Comparison of ENCODE assay signal across 23 cellular contexts in the genomic region with DNA sequence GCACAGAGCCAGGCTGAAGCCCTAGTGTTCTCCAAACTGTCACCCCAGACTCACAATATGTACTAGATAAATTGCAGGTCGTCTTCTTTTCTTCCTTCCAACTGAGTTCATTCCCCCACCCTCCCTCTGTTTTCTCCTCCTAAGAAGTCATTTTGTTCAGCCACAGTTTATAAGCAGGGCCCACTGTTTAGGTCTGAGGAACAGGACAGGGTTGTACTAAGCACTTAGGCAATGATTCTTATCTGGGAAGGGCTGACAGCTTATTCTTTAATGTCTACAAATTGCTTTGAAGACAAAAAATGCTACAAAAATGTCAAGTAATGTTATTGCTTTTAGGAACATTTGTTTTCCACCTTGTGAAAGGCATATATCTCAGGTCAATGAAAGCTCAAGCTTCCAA.
"Had no signal": no experiment of that assay in that cellular context is flagged by ENCODE, and none has a peak within 500 bp of the region (broad histone marks: within the 10 kb centered on the region; RNA-seq: fewer than 3 reads in every experiment).

No MANE protein-coding gene starts in this region.

- H3K4me1 Mint-ChIP-seq: activated CD8-positive, alpha-beta memory T cell treated with anti-CD3 and anti-CD28 coated beads, Interleukin-2, amount 10 ng/mL, durations not matched to agents 7 days and 5 days; activated naive CD4-positive, alpha-beta T cell treated with anti-CD3 and anti-CD28 coated beads, Interleukin-2, amount 10 ng/mL, durations not matched to agents 7 days and 5 days; activated naive CD8-positive, alpha-beta T cell treated with anti-CD3 and anti-CD28 coated beads for 36 hours; activated T-helper 17 cell treated with anti-CD3 and anti-CD28 coated beads, Interleukin-2, amount 50 U/mL, for 72 hours had no signal

- H3K4me3 Mint-ChIP-seq: activated CD8-positive, alpha-beta memory T cell treated with anti-CD3 and anti-CD28 coated beads, Interleukin-2, amount 10 ng/mL, durations not matched to agents 7 days and 5 days; activated naive CD4-positive, alpha-beta T cell treated with anti-CD3 and anti-CD28 coated beads, Interleukin-2, amount 10 ng/mL, durations not matched to agents 7 days and 5 days; activated naive CD8-positive, alpha-beta T cell treated with anti-CD3 and anti-CD28 coated beads for 36 hours; activated T-cell treated with anti-CD3 and anti-CD28 coated beads, Interleukin-2, amount 50 U/mL, for 4 hours; activated T-helper 17 cell treated with anti-CD3 and anti-CD28 coated beads, Interleukin-2, amount 50 U/mL, for 72 hours; T-helper 1 cell treated with Interleukin-12 subunit alpha and Interleukin-12 subunit beta and Interleukin-4 antibody, amounts not matched to agents 30 μg/mL and 1 μg/mL, for 36 hours; WTC11 had no signal

- H3K27ac Mint-ChIP-seq: activated CD8-positive, alpha-beta memory T cell treated with anti-CD3 and anti-CD28 coated beads, Interleukin-2, amount 10 ng/mL, durations not matched to agents 7 days and 5 days; activated naive CD4-positive, alpha-beta T cell treated with anti-CD3 and anti-CD28 coated beads, Interleukin-2, amount 10 ng/mL, durations not matched to agents 7 days and 5 days; activated naive CD8-positive, alpha-beta T cell treated with anti-CD3 and anti-CD28 coated beads for 36 hours; activated T-helper 17 cell treated with anti-CD3 and anti-CD28 coated beads, Interleukin-2, amount 50 U/mL, for 72 hours; T-helper 1 cell treated with Interleukin-12 subunit alpha and Interleukin-12 subunit beta and Interleukin-4 antibody, amounts not matched to agents 30 μg/mL and 1 μg/mL, for 36 hours; WTC11 had no signal

- H3K9me3 Mint-ChIP-seq: activated naive CD4-positive, alpha-beta T cell treated with anti-CD3 and anti-CD28 coated beads, Interleukin-2, amount 10 ng/mL, durations not matched to agents 7 days and 5 days; activated naive CD8-positive, alpha-beta T cell treated with anti-CD3 and anti-CD28 coated beads for 36 hours; activated T-cell treated with anti-CD3 and anti-CD28 coated beads, Interleukin-2, amount 50 U/mL, for 4 hours; activated T-helper 17 cell treated with anti-CD3 and anti-CD28 coated beads, Interleukin-2, amount 50 U/mL, for 72 hours; T-helper 1 cell treated with Interleukin-12 subunit alpha and Interleukin-12 subunit beta and Interleukin-4 antibody, amounts not matched to agents 30 μg/mL and 1 μg/mL, for 36 hours had no signal

- H3K27me3 Mint-ChIP-seq: activated CD8-positive, alpha-beta memory T cell treated with anti-CD3 and anti-CD28 coated beads, Interleukin-2, amount 10 ng/mL, durations not matched to agents 7 days and 5 days; activated naive CD4-positive, alpha-beta T cell treated with anti-CD3 and anti-CD28 coated beads, Interleukin-2, amount 10 ng/mL, durations not matched to agents 7 days and 5 days; activated naive CD8-positive, alpha-beta T cell treated with anti-CD3 and anti-CD28 coated beads for 36 hours; activated T-helper 17 cell treated with anti-CD3 and anti-CD28 coated beads, Interleukin-2, amount 50 U/mL, for 72 hours had no signal

- ATAC-seq: activated CD8-positive, alpha-beta memory T cell treated with anti-CD3 and anti-CD28 coated beads, Interleukin-2, amount 10 ng/mL, durations not matched to agents 7 days and 5 days; activated T-cell treated with anti-CD3 and anti-CD28 coated beads, Interleukin-2, amount 50 U/mL, for 4 hours; activated T-helper 17 cell treated with anti-CD3 and anti-CD28 coated beads, Interleukin-2, amount 50 U/mL, for 72 hours; PC-3; WTC11 had no signal

- DNase-seq: activated CD4-positive, alpha-beta T cell treated with anti-CD3 and anti-CD28 coated beads for 48 hours; activated CD4-positive, alpha-beta T cell treated with anti-CD3 and anti-CD28 coated beads, Interleukin-2, amount 50 U/mL, for 4 hours; activated CD4-positive, CD25-positive, alpha-beta regulatory T cell treated with anti-CD3 and anti-CD28 coated beads, Interleukin-2, amount 50 U/mL, for 72 hours; activated CD8-positive, alpha-beta memory T cell treated with anti-CD3 and anti-CD28 coated beads, Interleukin-2, amount 10 ng/mL, durations not matched to agents 7 days and 5 days; activated gamma-delta T cell treated with Interleukin-2 at 50 U/mL for 16 hours; activated naive CD4-positive, alpha-beta T cell treated with anti-CD3 and anti-CD28 coated beads, Interleukin-2, amount 10 ng/mL, durations not matched to agents 7 days and 5 days; activated naive CD8-positive, alpha-beta T cell treated with anti-CD3 and anti-CD28 coated beads for 36 hours; activated T-cell treated with anti-CD3 and anti-CD28 coated beads, Interleukin-2, amount 50 U/mL, for 4 hours; anterior cingulate cortex; Kasumi-1; KBM-7; NCI-H1105 treated with DMSO at 0.1 percent for 48 hours; NCI-H1436 treated with DMSO at 0.1 percent for 48 hours; NCI-H187; NCI-H2081; NCI-H446; NCI-H524; PC-3; SHP77 treated with DMSO at 0.1 percent for 48 hours; T-helper 9 cell had no signal
